Comparison of ENCODE assay signal across 7 cellular contexts in genomic region chr10:72243822-72244437, GRCh38. TPM values are rescaled to one million over a fixed set of nuclear protein-coding genes. Genes with fewer than 3 reads are reported as not detected.
DNase-seq lines count a peak whose midpoint lies in the region; ATAC-seq and TF ChIP-seq lines count a peak whose summit lies in the region.

No MANE protein-coding gene starts in this region.

- H3K27ac ChIP-seq in GM23248: peak overlapping the region; percentile 73

- peak overlapping the region; percentile 50 for H3K4me2 ChIP-seq in GM23248 (ENCODE audit: unreplicated experiment)

- H3K4me1 Mint-ChIP-seq in natural killer cell treated with Interleukin-12 subunit alpha and Interleukin-12 subunit beta and Interleukin-15 and Interleukin-18, amount 100 ng/mL, for 72 hours (ENCODE audit: low read depth in 2 of 2): peaks cover 40 to 57% of the 10 kb centered on the region in 2 donors

- peaks cover 24% of the 10 kb centered on the region for H3F3A ChIP-seq in GM23248 (ENCODE audit: insufficient read depth)

- H2AFZ ChIP-seq in GM23248: peak overlapping the region; percentile 67

- in situ Hi-C loops in GM23248 (cut with MboI): no loop called here

- peak; percentile 95 for DNase-seq in GM23248
- peak; percentile 84 for DNase-seq in epithelial cell of esophagus (ENCODE audit: low read depth)
- DNase-seq in natural killer cell treated with Interleukin-12 subunit alpha and Interleukin-12 subunit beta and Interleukin-15 and Interleukin-18, amount 100 ng/mL, for 72 hours (ENCODE audit: low spot score): peak; percentile 32
- DNase-seq in NCI-H146 treated with DMSO at 0.1 percent for 48 hours (lab: John Stamatoyannopoulos, UW; ENCODE audit: unreplicated experiment): no peak
- DNase-seq in NCI-H1092 treated with DMSO at 0.1 percent for 48 hours (lab: John Stamatoyannopoulos, UW): no peak
- DNase-seq in 8988T: no peak

- H3K27me3 Mint-ChIP-seq in natural killer cell treated with Interleukin-12 subunit alpha and Interleukin-12 subunit beta and Interleukin-15 and Interleukin-18, amount 100 ng/mL, for 72 hours: no peaks in the 10 kb centered on the region

- H3K9ac ChIP-seq in GM23248: peak overlapping the region; percentile 55

- H3K27ac Mint-ChIP-seq in natural killer cell treated with Interleukin-12 subunit alpha and Interleukin-12 subunit beta and Interleukin-15 and Interleukin-18, amount 100 ng/mL, for 72 hours: peak overlapping the region; percentile 72 to 77

- 11 to 14% methylated on average over 11 of the region's 11 CpGs for WGBS in GM23248 (ENCODE audit: low coverage in 1 of 2, low lambda C conversion rate in 2 of 2, missing lambda C conversion rate in 2 of 2), 2 experiments

- H3K9me3 Mint-ChIP-seq in natural killer cell treated with Interleukin-12 subunit alpha and Interleukin-12 subunit beta and Interleukin-15 and Interleukin-18, amount 100 ng/mL, for 72 hours: no peaks in the 10 kb centered on the region

- H3K9me3 ChIP-seq in GM23248 (ENCODE audit: low read depth): no peaks in the 10 kb centered on the region

- H3K27me3 ChIP-seq in GM23248 (replicated peaks; ENCODE audit: insufficient read depth): no peaks in the 10 kb centered on the region

- H3K36me3 Mint-ChIP-seq in natural killer cell treated with Interleukin-12 subunit alpha and Interleukin-12 subunit beta and Interleukin-15 and Interleukin-18, amount 100 ng/mL, for 72 hours: no peaks in the 10 kb centered on the region

- H3K4me3 Mint-ChIP-seq in natural killer cell treated with Interleukin-12 subunit alpha and Interleukin-12 subunit beta and Interleukin-15 and Interleukin-18, amount 100 ng/mL, for 72 hours: no peak overlapping the region

- H3K4me3 ChIP-seq in GM23248 (no peak overlapping the region; the same call in 1 of the 2 replicates), epithelial cell of esophagus (ENCODE audit: low read length) (no peak overlapping the region)

- H3K79me2 ChIP-seq in GM23248 (ENCODE audit: insufficient read depth): no peaks in the 10 kb centered on the region

- H4K20me1 ChIP-seq in GM23248 (ENCODE audit: insufficient read depth): no peaks in the 10 kb centered on the region

- H3K36me3 ChIP-seq in GM23248 (ENCODE audit: low read depth): no peaks in the 10 kb centered on the region

- no peaks in the 10 kb centered on the region for H3K9me2 ChIP-seq in GM23248 (ENCODE audit: insufficient read depth)

- no peak for ATAC-seq in natural killer cell treated with Interleukin-12 subunit alpha and Interleukin-12 subunit beta and Interleukin-15 and Interleukin-18, amount 100 ng/mL, for 72 hours

- peaks cover 27% of the 10 kb centered on the region for H3K4me1 ChIP-seq in GM23248 (ENCODE audit: insufficient read depth)

- TF ChIP-seq CTCF in epithelial cell of esophagus (IDR thresholded peaks at IDR 0.05; ENCODE audit: insufficient read depth, low read depth, low read length, missing control alignments): peak; percentile 37

TF ChIP-seq in PFSK-1, 5 proteins besides CTCF, POLR2A, EP300 and RAD21:
- TF ChIP-seq SIN3A (IDR thresholded peaks at IDR 0.05; ENCODE audit: borderline replicate concordance, insufficient read depth, low read length) (peak; percentile 7; the same call in 1 of the 2 replicates), REST (IDR thresholded peaks at IDR 0.05; ENCODE audit: insufficient read depth in 1 of 2, low read depth in 2 of 2, low read length in 2 of 2) (no peak), FOXP2 (optimal IDR thresholded peaks at IDR 0.05; ENCODE audit: borderline replicate concordance, extremely low read depth, extremely low read length, insufficient read depth) (peak; percentile 8)

RNA-seq across cellular contexts. Expression of gene ASCC1, which starts 27.9 kb away (rescaled TPM):
- total RNA-seq in GM23248 (2014; rRNA removed; shearing (Covaris generic)): 21.5 and 25.2 TPM in 2 replicates
- 26.6 and 30.0 TPM in 2 replicates for polyA plus RNA-seq in GM23248 (2016; fragmentation: Nextera tagmentation; extraction: Ambion mirVana)
- 17.9 TPM for polyA plus RNA-seq in PFSK-1 (2012; ENCODE audit: insufficient read length, low read depth)
- total RNA-seq in natural killer cell treated with Interleukin-12 subunit alpha and Interleukin-12 subunit beta and Interleukin-15 and Interleukin-18, amount 100 ng/mL, for 72 hours: 10 to 100 TPM; 30.9 to 35.7 TPM

RNA-seq across cellular contexts. Expression of gene ANAPC16, which starts 28.1 kb away (rescaled TPM):
- 61.1 and 69.6 TPM in 2 replicates for total RNA-seq in GM23248 (2014; rRNA removed; shearing (Covaris generic))
- 97.9 and 101 TPM in 2 replicates for polyA plus RNA-seq in GM23248 (2016; fragmentation: Nextera tagmentation; extraction: Ambion mirVana)
- polyA plus RNA-seq in PFSK-1 (2012; ENCODE audit: insufficient read length, low read depth): 68.3 TPM
- total RNA-seq in natural killer cell treated with Interleukin-12 subunit alpha and Interleukin-12 subunit beta and Interleukin-15 and Interleukin-18, amount 100 ng/mL, for 72 hours: 10 to 100 TPM; 39.6 to 79.3 TPM

RNA-seq across cellular contexts. Expression of gene DDIT4, which starts 29.8 kb away (rescaled TPM):
- 188 and 199 TPM in 2 replicates for total RNA-seq in GM23248 (2014; rRNA removed; shearing (Covaris generic))
- 144 and 155 TPM in 2 replicates for polyA plus RNA-seq in GM23248 (2016; fragmentation: Nextera tagmentation; extraction: Ambion mirVana)
- polyA plus RNA-seq in PFSK-1 (2012; ENCODE audit: insufficient read length, low read depth): 670 TPM
- 100 to 1,000 TPM; 189 to 207 TPM for total RNA-seq in natural killer cell treated with Interleukin-12 subunit alpha and Interleukin-12 subunit beta and Interleukin-15 and Interleukin-18, amount 100 ng/mL, for 72 hours

Comparison
In these comparisons a context has a peak if more than half of its experiments do, and no peak if none do; other contexts are left out.
1. DNase-seq: peak in GM23248 (single experiment), epithelial cell of esophagus (single experiment) and natural killer cell treated with Interleukin-12 subunit alpha and Interleukin-12 subunit beta and Interleukin-15 and Interleukin-18, amount 100 ng/mL, for 72 hours (single experiment); none in NCI-H146 treated with DMSO at 0.1 percent for 48 hours (single experiment), NCI-H1092 treated with DMSO at 0.1 percent for 48 hours (single experiment) and 8988T (single experiment).